Comparison of ENCODE assay signal across 1 cellular context in the genomic region with DNA sequence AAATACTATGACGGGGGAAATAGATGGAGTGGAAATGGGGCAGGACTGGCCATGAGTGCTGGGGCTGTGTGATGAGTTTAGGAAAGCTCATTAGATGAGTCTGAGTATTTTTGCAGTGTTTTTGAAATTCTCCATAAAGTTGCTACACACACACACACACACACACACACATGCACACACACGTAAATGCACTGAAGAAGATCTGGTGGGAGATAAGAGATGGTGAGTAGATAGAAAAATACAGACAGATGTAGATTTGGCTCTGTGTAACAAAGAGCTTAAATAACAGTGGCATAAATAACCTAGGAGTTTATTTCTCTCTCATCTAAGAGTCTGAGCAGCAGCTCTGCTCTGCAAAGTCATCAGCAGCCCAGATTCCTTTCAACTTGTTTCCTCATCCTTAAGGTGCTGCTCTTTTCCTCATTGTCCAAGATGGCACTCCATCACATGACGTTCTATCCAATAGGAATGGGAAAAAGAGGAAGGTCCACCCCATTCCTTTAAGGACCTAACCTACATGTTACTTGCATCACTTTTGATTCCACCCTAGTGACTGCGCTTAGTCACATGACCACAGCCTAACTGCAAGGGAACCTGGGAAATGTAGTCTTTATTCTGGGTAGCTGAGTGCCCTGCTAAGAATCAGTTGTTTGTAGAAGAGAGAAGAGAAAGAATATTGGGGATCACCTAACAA.
TF ChIP-seq lines count a peak whose summit lies in the region.

No MANE protein-coding gene starts in this region.

TF ChIP-seq in H1, 55 proteins besides CTCF, POLR2A, EP300 and RAD21:
- no peak for TF ChIP-seq MAFK (IDR thresholded peaks at IDR 0.05; ENCODE audit: low read depth, low read length)
- no peak for TF ChIP-seq CBX8 (IDR thresholded peaks at IDR 0.05; ENCODE audit: borderline replicate concordance, low read depth, low read length)
- TF ChIP-seq TAF7 (optimal IDR thresholded peaks at IDR 0.05; ENCODE audit: borderline replicate concordance, low read depth, low read length) = no peak
- TF ChIP-seq TCF12 (IDR thresholded peaks at IDR 0.05; ENCODE audit: low read depth, low read length) = no peak
- TF ChIP-seq, protein P1, sequence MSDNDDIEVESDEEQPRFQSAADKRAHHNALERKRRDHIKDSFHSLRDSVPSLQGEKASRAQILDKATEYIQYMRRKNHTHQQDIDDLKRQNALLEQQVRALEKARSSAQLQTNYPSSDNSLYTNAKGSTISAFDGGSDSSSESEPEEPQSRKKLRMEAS (IDR thresholded peaks at IDR 0.05) = peak; percentile 38; the same call in 1 of the 2 replicates
- peak; percentile 83 for TF ChIP-seq SIX5 (IDR thresholded peaks at IDR 0.05; ENCODE audit: low read depth, low read length)
- TF ChIP-seq YY1 (IDR thresholded peaks at IDR 0.05; ENCODE audit: low read depth, low read length) = peak; percentile 93
- TF ChIP-seq, protein P2, sequence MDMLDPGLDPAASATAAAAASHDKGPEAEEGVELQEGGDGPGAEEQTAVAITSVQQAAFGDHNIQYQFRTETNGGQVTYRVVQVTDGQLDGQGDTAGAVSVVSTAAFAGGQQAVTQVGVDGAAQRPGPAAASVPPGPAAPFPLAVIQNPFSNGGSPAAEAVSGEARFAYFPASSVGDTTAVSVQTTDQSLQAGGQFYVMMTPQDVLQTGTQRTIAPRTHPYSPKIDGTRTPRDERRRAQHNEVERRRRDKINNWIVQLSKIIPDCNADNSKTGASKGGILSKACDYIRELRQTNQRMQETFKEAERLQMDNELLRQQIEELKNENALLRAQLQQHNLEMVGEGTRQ (IDR thresholded peaks at IDR 0.05; ENCODE audit: low read length) = peak; percentile 95
- TF ChIP-seq CREB1 (IDR thresholded peaks at IDR 0.05) = peak; percentile 73
- TF ChIP-seq HDAC2 (IDR thresholded peaks at IDR 0.05; ENCODE audit: borderline replicate concordance in 1 of 2, low read depth in 2 of 2, low read length in 2 of 2) = no peak
- TF ChIP-seq, protein P3, sequence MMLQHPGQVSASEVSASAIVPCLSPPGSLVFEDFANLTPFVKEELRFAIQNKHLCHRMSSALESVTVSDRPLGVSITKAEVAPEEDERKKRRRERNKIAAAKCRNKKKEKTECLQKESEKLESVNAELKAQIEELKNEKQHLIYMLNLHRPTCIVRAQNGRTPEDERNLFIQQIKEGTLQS (IDR thresholded peaks at IDR 0.05; ENCODE audit: insufficient read depth, low read depth, low read length) = peak; percentile 90
- TF ChIP-seq TAF1 (IDR thresholded peaks at IDR 0.05; ENCODE audit: low read depth, low read length) = 0 out of 2 replicates have a peak, but pooled peaks have one; percentile 32
- TF ChIP-seq SP4 (IDR thresholded peaks at IDR 0.05; ENCODE audit: low read length) = peak; percentile 71; the same call in 1 of the 2 replicates
- no peak for TF ChIP-seq CHD2 (IDR thresholded peaks at IDR 0.05; ENCODE audit: low read length)
- TF ChIP-seq SP1 (IDR thresholded peaks at IDR 0.05; ENCODE audit: low read depth, low read length) = peak; percentile 65
- TF ChIP-seq CEBPB (IDR thresholded peaks at IDR 0.05; ENCODE audit: low read depth, low read length) = peak; percentile 96
- TF ChIP-seq RFX5 (IDR thresholded peaks at IDR 0.05; ENCODE audit: borderline replicate concordance, low read depth, low read length) = no peak
- TF ChIP-seq TBP (IDR thresholded peaks at IDR 0.05; ENCODE audit: low read depth, low read length) = no peak
